ENCODE assay signal across 9 cellular contexts in genomic region chr1:210292276-210292851, GRCh38. TPM values are rescaled to one million over a fixed set of nuclear protein-coding genes. Genes with fewer than 3 reads are reported as not detected.
DNase-seq lines count a peak whose midpoint lies in the region; ATAC-seq and TF ChIP-seq lines count a peak whose summit lies in the region.
"Had no signal": no experiment of that assay in that cellular context is flagged by ENCODE, and none has a peak within 500 bp of the region (broad histone marks: within the 10 kb centered on the region; RNA-seq: fewer than 3 reads in every experiment).

No MANE protein-coding gene starts in this region.

- H2AK5ac ChIP-seq in neuronal stem cell (ENCODE audit: low read depth, low read length), result peak overlapping the region; percentile 66

- TF ChIP-seq POLR2A in upper lobe of left lung (IDR thresholded peaks at IDR 0.05), result peak in 2 of 4 donors; percentile 39 to 51

- H3K27ac ChIP-seq in neuronal stem cell (replicated peaks; ENCODE audit: low read length) (peak overlapping the region; percentile 87), upper lobe of left lung (peak overlapping the region; percentile 72 to 82 (median 75))
- H3K27ac ChIP-seq: neutrophil had no signal

- H3K4me2 ChIP-seq in neuronal stem cell (ENCODE audit: insufficient read depth, low read length, poor library complexity, severe bottlenecking), result peak overlapping the region; percentile 73

- no peaks in the 10 kb centered on the region for H3K9me3 ChIP-seq in neuronal stem cell (replicated peaks in 1 of 2; ENCODE audit: control insufficient read depth in 2 of 2, insufficient read depth in 1 of 2, low read depth in 1 of 2, low read length in 2 of 2)
- H3K9me3 ChIP-seq in upper lobe of left lung, result no peaks in the 10 kb centered on the region
- H3K9me3 ChIP-seq: neutrophil had no signal

- H3K9ac ChIP-seq in neuronal stem cell (ENCODE audit: low read depth, low read length, poor library complexity), result peak overlapping the region; percentile 44

- no peaks in the 10 kb centered on the region for H3K79me1 ChIP-seq in neuronal stem cell (ENCODE audit: low read depth, low read length)

- H3K23ac ChIP-seq in neuronal stem cell (ENCODE audit: low read depth, low read length, poor library complexity), result no peak overlapping the region

- WGBS in neuronal stem cell (ENCODE audit: extremely low coverage in 2 of 2, insufficient read length in 2 of 2, insufficient replicate concordance in 1 of 2), 2 donors, result no CpG with 5 or more reads among the region's 52 CpGs
- 2% methylated on average over 22 to 44 of the region's 52 CpGs for WGBS in upper lobe of left lung, 2 donors

- TF ChIP-seq CTCF in fibroblast of the aortic adventitia (IDR thresholded peaks at IDR 0.05; ENCODE audit: insufficient read depth, low read length) (no peak), upper lobe of left lung (IDR thresholded peaks at IDR 0.05) (peak in 5 of 6 experiments; percentile 24 to 55 (median 40))

- H2BK5ac ChIP-seq in neuronal stem cell (ENCODE audit: low read length), result peak overlapping the region; percentile 43

- H2AFZ ChIP-seq in neuronal stem cell (ENCODE audit: low read length), result peak overlapping the region; percentile 87

- DNase-seq in Ammon's horn (ENCODE audit: low spot score) (peak; percentile 29), NCI-H128 (lab: John Stamatoyannopoulos, UW; ENCODE audit: unreplicated experiment) (peak; percentile 49), activated T-cell treated with anti-CD3 and anti-CD28 coated beads for 24 hours (ENCODE audit: low read depth) (peak; percentile 21), fibroblast of the aortic adventitia (ENCODE audit: low read depth) (no peak), neuronal stem cell (ENCODE audit: low spot score) (peak; percentile 90), upper lobe of left lung (peak; percentile 87 to 91), T1000 (lab: John Stamatoyannopoulos, UW) (no peak)

- H2BK12ac ChIP-seq in neuronal stem cell (ENCODE audit: low read length), result no peak overlapping the region

- H3K4me1 ChIP-seq in neuronal stem cell (ENCODE audit: control insufficient read depth in 2 of 2, insufficient read depth in 1 of 2, low read depth in 1 of 2, low read length in 2 of 2), result peaks cover 0 to 28% of the 10 kb centered on the region in 2 donors
- H3K4me1 ChIP-seq in upper lobe of left lung, result peaks cover 13 to 32% (median 28%) of the 10 kb centered on the region in 4 donors

- no peak overlapping the region for H3K14ac ChIP-seq in neuronal stem cell (ENCODE audit: low read length)

- TF ChIP-seq EP300 in upper lobe of left lung (IDR thresholded peaks at IDR 0.05), result no peak

- no peak overlapping the region for H4K91ac ChIP-seq in neuronal stem cell (ENCODE audit: low read depth, low read length, poor library complexity)

- H3K18ac ChIP-seq in neuronal stem cell (ENCODE audit: low read length), result peak overlapping the region; percentile 76

- H3K4me3 ChIP-seq in fibroblast of the aortic adventitia (ENCODE audit: low read depth, low read length) (peak overlapping the region; percentile 50), neuronal stem cell (ENCODE audit: low read length in 2 of 2) (peak overlapping the region; percentile 26 to 67), upper lobe of left lung (peak overlapping the region; percentile 15 to 57 (median 45))

- no peak overlapping the region for H2BK15ac ChIP-seq in neuronal stem cell (ENCODE audit: low read length)

- peak; percentile 75 for ATAC-seq in GM19372 (IDR thresholded peaks at IDR 0.05; ENCODE audit: low read depth, unreplicated experiment)
- ATAC-seq in upper lobe of left lung (ENCODE audit: low FRiP score in 2 of 2), result peak; percentile 71 to 92

- no peak overlapping the region for H3K4ac ChIP-seq in neuronal stem cell (ENCODE audit: low read length)

- H3K36me3 ChIP-seq in neuronal stem cell (replicated peaks in 1 of 2; ENCODE audit: control insufficient read depth in 2 of 2, insufficient read depth in 2 of 2, low read length in 2 of 2), result no peaks in the 10 kb centered on the region
- H3K36me3 ChIP-seq in upper lobe of left lung, result no peaks in the 10 kb centered on the region
- H3K36me3 ChIP-seq: neutrophil had no signal

- H2BK120ac ChIP-seq in neuronal stem cell (ENCODE audit: low read depth, low read length), result no peak overlapping the region

- H4K8ac ChIP-seq in neuronal stem cell (ENCODE audit: low read depth, low read length), result no peak overlapping the region

- peaks cover 0 to 65% (median 0%) of the 10 kb centered on the region in 3 experiments for H3K27me3 ChIP-seq in neuronal stem cell (ENCODE audit: control insufficient read depth in 3 of 3, insufficient read depth in 3 of 3, low read depth in 1 of 3, low read length in 3 of 3)
- H3K27me3 ChIP-seq in upper lobe of left lung, result no peaks in the 10 kb centered on the region

RNA-seq across cellular contexts. Expression of gene HHAT, which starts 36.3 kb away (rescaled TPM):
- 4.7 and 8.5 TPM in 2 replicates for total RNA-seq in fibroblast of the aortic adventitia (ENCODE audit: low replicate concordance)
- polyA plus RNA-seq in neuronal stem cell (2013, experiment 1 of 2), result 6.4 TPM
- polyA plus RNA-seq in neuronal stem cell (2013, experiment 2 of 2), result 7.0 TPM
- total RNA-seq in upper lobe of left lung, result 1 to 10 TPM; 4.6 to 8.1 (median 5.7) TPM

RNA-seq across cellular contexts. Expression of gene SERTAD4, which starts 59.8 kb away (rescaled TPM):
- total RNA-seq in fibroblast of the aortic adventitia (ENCODE audit: low replicate concordance) (16.7 TPM in 1 of 2 replicates, not detected in the other), upper lobe of left lung (10 to 100 TPM in 1 of 6 donors, 1 to 10 TPM in 5; 2.0 to 11.5 (median 5.5) TPM)
- 10.9 TPM for polyA plus RNA-seq in neuronal stem cell (2013, experiment 1 of 2)
- 10.5 TPM for polyA plus RNA-seq in neuronal stem cell (2013, experiment 2 of 2)

Comparison
In these comparisons a context has a peak if more than half of its experiments do, and no peak if none do; other contexts are left out.
1. DNase-seq: peak in Ammon's horn (single experiment), NCI-H128 (single experiment), activated T-cell treated with anti-CD3 and anti-CD28 coated beads for 24 hours (single experiment), neuronal stem cell (single experiment) and upper lobe of left lung (2 of 2); none in fibroblast of the aortic adventitia (single experiment) and T1000 (single experiment).
2. Peak in every context shown above with its lines, with median percentiles within 50 percentile points of each other: H3K4me3 ChIP-seq.